ENCODE assay signal across 9 cellular contexts in genomic region chr5:112529525-112529924, GRCh38.
A peak's percentile ranks its signal among the peaks of the same experiment; 100 is the strongest.
DNase-seq lines count a peak whose midpoint lies in the region; ATAC-seq, FAIRE-seq and TF ChIP-seq lines count a peak whose summit lies in the region.
"Had no signal": no experiment of that assay in that cellular context is flagged by ENCODE, and none has a peak within 500 bp of the region (broad histone marks: within the 10 kb centered on the region; RNA-seq: fewer than 3 reads in every experiment).

No MANE protein-coding gene starts in this region.

- peaks cover 4% of the 10 kb centered on the region for H3K27me3 ChIP-seq in keratinocyte (ENCODE audit: control insufficient read depth, extremely low read depth, insufficient read depth, low read length)

- H4K20me1 ChIP-seq in keratinocyte (ENCODE audit: control insufficient read depth, extremely low read depth, insufficient read depth, low read length), result no peaks in the 10 kb centered on the region

- H3K9ac ChIP-seq in keratinocyte (ENCODE audit: control insufficient read depth, extremely low read depth, insufficient read depth, low read length), result no peak overlapping the region

- H3K36me3 ChIP-seq in keratinocyte (ENCODE audit: control insufficient read depth in 2 of 2, extremely low read depth in 1 of 2, insufficient read depth in 2 of 2, low read length in 2 of 2), result no peaks in the 10 kb centered on the region

- ATAC-seq in GM21723 (IDR thresholded peaks at IDR 0.05; ENCODE audit: unreplicated experiment) (peak; percentile 54), HG03159 (IDR thresholded peaks at IDR 0.05; ENCODE audit: unreplicated experiment) (no peak)

- H3K9me1 ChIP-seq in keratinocyte (ENCODE audit: control insufficient read depth, extremely low read depth, insufficient read depth, low read length), result no peaks in the 10 kb centered on the region

- dilution Hi-C loops in keratinocyte (cut with MboI; ENCODE audit: extremely low pct_ligation_motif_present, low sequenced_read_pairs), result loop anchor here (25.0 kb wide), 1 partner anchor 233 kb away; no protein-coding TSS in a partner anchor

- DNase-seq in RPMI8226 (peak; percentile 14), keratinocyte (ENCODE audit: low read depth, low spot score) (no peak), NCI-H1048 (lab: John Stamatoyannopoulos, UW) (no peak), activated gamma-delta T cell treated with Interleukin-2 at 50 U/mL for 16 hours (no peak), RCC 7860 (ENCODE audit: low spot score) (no peak)
- DNase-seq: activated naive CD4-positive, alpha-beta T cell treated with anti-CD3 and anti-CD28 coated beads, Interleukin-2, amount 50 U/mL, for 16 hours had no signal

- H3K27ac ChIP-seq in C4-2B (no peak overlapping the region), keratinocyte (ENCODE audit: control insufficient read depth, insufficient read depth, low read length) (no peak overlapping the region)

- no peak overlapping the region for H2AFZ ChIP-seq in keratinocyte (ENCODE audit: control insufficient read depth, low read length)

- no peaks in the 10 kb centered on the region for H3K4me1 ChIP-seq in keratinocyte (ENCODE audit: control insufficient read depth, extremely low read depth, insufficient read depth, low read length)

- no peak for FAIRE-seq in keratinocyte (lab: Jason Lieb, UNC)
- FAIRE-seq in RCC 7860 (lab: Jason Lieb, UNC), result no peak

- H3K4me2 ChIP-seq in keratinocyte (ENCODE audit: control insufficient read depth, extremely low read depth, insufficient read depth, low read depth, low read length), result no peak overlapping the region

- H3K9me3 ChIP-seq in keratinocyte (ENCODE audit: control insufficient read depth, low read depth, low read length), result no peaks in the 10 kb centered on the region

- H3K4me3 ChIP-seq in keratinocyte (ENCODE audit: control insufficient read depth in 2 of 3, extremely low read depth in 1 of 3, insufficient read depth in 2 of 3, low read depth in 1 of 3, low read length in 3 of 3), result no peak overlapping the region

- no peaks in the 10 kb centered on the region for H3K79me2 ChIP-seq in keratinocyte (ENCODE audit: control insufficient read depth, insufficient read depth, low read length)

- TF ChIP-seq CTCF in C4-2B (conservative IDR thresholded peaks at IDR 0.05) (peak; percentile 64), keratinocyte (optimal IDR thresholded peaks at IDR 0.05 in 1 of 3, IDR thresholded peaks at IDR 0.05 in 1 of 3, conservative IDR thresholded peaks at IDR 0.05 in 1 of 3; ENCODE audit: extremely low read depth in 1 of 3, insufficient read depth in 2 of 3, low read length in 3 of 3) (peak; percentile 36 to 45 (median 41))
